11 cellular contexts compared by ENCODE assay signal in genomic region chr9:8156336-8156735, GRCh38.
DNase-seq lines count a peak whose midpoint lies in the region; ATAC-seq, FAIRE-seq and TF ChIP-seq lines count a peak whose summit lies in the region.
"Had no signal": no experiment of that assay in that cellular context is flagged by ENCODE, and none has a peak within 500 bp of the region (broad histone marks: within the 10 kb centered on the region; RNA-seq: fewer than 3 reads in every experiment).

No MANE protein-coding gene starts in this region.

- no peaks in the 10 kb centered on the region for H3K36me3 Mint-ChIP-seq in osteocyte (ENCODE audit: unreplicated experiment)
- H3K36me3 Mint-ChIP-seq in mesothelial cell of epicardium, result no peaks in the 10 kb centered on the region
- H3K36me3 Mint-ChIP-seq: IgD-negative memory B cell had no signal

- H3K9me3 Mint-ChIP-seq in osteocyte (ENCODE audit: unreplicated experiment) (peaks cover 23% of the 10 kb centered on the region), mesothelial cell of epicardium (peaks cover 14% of the 10 kb centered on the region)

- H3K27me3 Mint-ChIP-seq in osteocyte (ENCODE audit: unreplicated experiment) (no peaks in the 10 kb centered on the region), mesothelial cell of epicardium (ENCODE audit: low read depth) (no peaks in the 10 kb centered on the region)
- H3K27me3 Mint-ChIP-seq: IgD-negative memory B cell had no signal

- no peak overlapping the region for H3K4me3 Mint-ChIP-seq in osteocyte (ENCODE audit: unreplicated experiment)
- H3K4me3 Mint-ChIP-seq in mesothelial cell of epicardium, result no peak overlapping the region

- no peak for FAIRE-seq in GM12891 (lab: Jason Lieb, UNC)

- TF ChIP-seq POLR2A in GM12891 (IDR thresholded peaks at IDR 0.05; ENCODE audit: low read depth, low read length), result no peak

- TF ChIP-seq CTCF in osteocyte (IDR thresholded peaks at IDR 0.05), result no peak
- TF ChIP-seq CTCF in mesothelial cell of epicardium (IDR thresholded peaks at IDR 0.05; ENCODE audit: unreplicated experiment), result no peak

- H3K4me1 Mint-ChIP-seq in osteocyte (ENCODE audit: unreplicated experiment) (no peaks in the 10 kb centered on the region), mesothelial cell of epicardium (no peaks in the 10 kb centered on the region)

- DNase-seq in GM12891 (ENCODE audit: insufficient read length, low spot score), result no peak
- DNase-seq in foreskin melanocyte, result peak; percentile 11
- DNase-seq in pons (ENCODE audit: low spot score), result peak; percentile 67
- no peak for DNase-seq in osteocyte (ENCODE audit: extremely low spot score, unreplicated experiment)
- no peak for DNase-seq in GM03348 (ENCODE audit: low spot score)
- DNase-seq in mesothelial cell of epicardium (ENCODE audit: low spot score in 2 of 2, unreplicated experiment in 2 of 2), result no peak
- DNase-seq: Caco-2, PC-3 had no signal

- H3K27ac Mint-ChIP-seq in osteocyte (ENCODE audit: unreplicated experiment), result no peak overlapping the region
- H3K27ac Mint-ChIP-seq in mesothelial cell of epicardium, result no peak overlapping the region
- H3K27ac Mint-ChIP-seq: IgD-negative memory B cell had no signal

- ATAC-seq in HG02885 (IDR thresholded peaks at IDR 0.05; ENCODE audit: poor library complexity, unreplicated experiment), result peak; percentile 43
- no peak for ATAC-seq in HG03521 (IDR thresholded peaks at IDR 0.05; ENCODE audit: unreplicated experiment)
- ATAC-seq: PC-3 had no signal

TF ChIP-seq in GM12891, 5 proteins besides CTCF, POLR2A, EP300 and RAD21:
- TF ChIP-seq SPI1 (IDR thresholded peaks at IDR 0.05; ENCODE audit: low read depth, low read length) (peak; percentile 23; the same call in 1 of the 2 replicates), POU2F2 (IDR thresholded peaks at IDR 0.05; ENCODE audit: low read depth, low read length) (no peak)

Comparison
In these comparisons a context has a peak if more than half of its experiments do, and no peak if none do; other contexts are left out.
1. DNase-seq: peak in foreskin melanocyte (single experiment) and pons (single experiment); none in GM12891 (single experiment), osteocyte (single experiment), GM03348 (single experiment) and mesothelial cell of epicardium (0 of 2).